In the genomic region with DNA sequence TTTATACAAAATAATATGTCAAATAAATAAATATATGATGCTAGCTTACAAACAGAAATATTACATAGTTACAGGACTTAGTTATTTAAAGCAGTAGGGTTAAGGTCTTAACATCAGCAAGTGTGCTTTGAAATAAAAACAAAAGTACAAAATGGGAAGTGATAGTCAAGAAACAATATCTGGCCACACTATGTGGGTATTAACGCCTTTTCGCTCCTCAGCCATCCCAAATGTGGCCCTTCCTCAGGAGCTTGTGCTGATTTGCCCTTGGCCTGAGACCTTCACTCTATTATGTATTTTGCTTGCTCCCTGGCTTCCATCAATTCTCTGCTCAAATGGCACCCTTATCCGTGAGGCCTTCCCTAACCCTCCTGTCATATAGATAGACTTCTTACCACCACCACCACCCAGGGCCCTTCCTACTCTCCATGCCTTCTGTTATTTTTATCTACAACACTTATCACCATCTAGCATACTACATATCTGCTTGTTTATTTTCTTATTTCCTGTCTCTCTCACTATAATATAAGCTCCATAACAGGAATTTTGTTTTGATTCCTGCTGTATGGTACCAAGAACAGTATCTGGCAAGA, we compare ENCODE assay signal across 12 cellular contexts. TPM values are rescaled to one million over a fixed set of nuclear protein-coding genes. Genes with fewer than 3 reads are reported as not detected.
DNase-seq lines count a peak whose midpoint lies in the region; ATAC-seq and TF ChIP-seq lines count a peak whose summit lies in the region.
"Had no signal": no experiment of that assay in that cellular context is flagged by ENCODE, and none has a peak within 500 bp of the region (broad histone marks: within the 10 kb centered on the region; RNA-seq: fewer than 3 reads in every experiment).

No MANE protein-coding gene starts in this region.

- DNase-seq in SIG-M5 treated with dmso at 0.1 percent for 504 hours (lab: John Stamatoyannopoulos, UW; ENCODE audit: unreplicated experiment) = peak; percentile 60
- DNase-seq in SIG-M5 (lab: John Stamatoyannopoulos, UW) = no peak
- DNase-seq in MV-4-11 (lab: John Stamatoyannopoulos, UW) = peak; percentile 61
- DNase-seq in activated naive CD8-positive, alpha-beta T cell treated with anti-CD3 and anti-CD28 coated beads, Interleukin-2, amount 10 ng/mL, durations not matched to agents 7 days and 5 days = no peak
- no peak for DNase-seq in nephron progenitor cell
- DNase-seq: activated CD4-positive, alpha-beta T cell treated with anti-CD3 and anti-CD28 coated beads for 1 hour; stimulated activated CD4-positive, alpha-beta T cell treated with anti-CD3 and anti-CD28 coated beads, Interleukin-2, amount 100 ng/mL, for 24 hours; substantia nigra had no signal

- H3K9me3 Mint-ChIP-seq in activated naive CD8-positive, alpha-beta T cell treated with anti-CD3 and anti-CD28 coated beads, Interleukin-2, amount 10 ng/mL, durations not matched to agents 7 days and 5 days = no peaks in the 10 kb centered on the region
- H3K9me3 Mint-ChIP-seq in nephron progenitor cell = peaks cover 21% of the 10 kb centered on the region

- POLR2A ChIA-PET in activated naive CD8-positive, alpha-beta T cell treated with anti-CD3 and anti-CD28 coated beads, Interleukin-2, amount 10 ng/mL, durations not matched to agents 7 days and 5 days (lab: Charles Lee) = interaction anchor here (0.6 to 1.1 kb wide), 3 partner anchors 13 to 167 kb away, joined by 3 to 5 read pairs (median 4); no protein-coding TSS in a partner anchor

- H3K4me3 Mint-ChIP-seq in activated naive CD8-positive, alpha-beta T cell treated with anti-CD3 and anti-CD28 coated beads, Interleukin-2, amount 10 ng/mL, durations not matched to agents 7 days and 5 days = peak overlapping the region; percentile 60
- H3K4me3 Mint-ChIP-seq in nephron progenitor cell = no peak overlapping the region

- H3K27ac Mint-ChIP-seq in activated naive CD8-positive, alpha-beta T cell treated with anti-CD3 and anti-CD28 coated beads, Interleukin-2, amount 10 ng/mL, durations not matched to agents 7 days and 5 days = peak overlapping the region; percentile 44
- H3K27ac Mint-ChIP-seq in nephron progenitor cell = peak overlapping the region; percentile 20

- H3K27me3 Mint-ChIP-seq in activated naive CD8-positive, alpha-beta T cell treated with anti-CD3 and anti-CD28 coated beads, Interleukin-2, amount 10 ng/mL, durations not matched to agents 7 days and 5 days = no peaks in the 10 kb centered on the region
- H3K27me3 Mint-ChIP-seq in nephron progenitor cell (ENCODE audit: low read depth, poor library complexity) = no peaks in the 10 kb centered on the region

- ATAC-seq in activated naive CD8-positive, alpha-beta T cell treated with anti-CD3 and anti-CD28 coated beads, Interleukin-2, amount 10 ng/mL, durations not matched to agents 7 days and 5 days (ENCODE audit: low read depth) = no peak
- no peak for ATAC-seq in GM21528 (IDR thresholded peaks at IDR 0.05; ENCODE audit: low FRiP score, unreplicated experiment)
- no peak for ATAC-seq in HG03571 (IDR thresholded peaks at IDR 0.05; ENCODE audit: unreplicated experiment)
- no peak for ATAC-seq in HG02852 (IDR thresholded peaks at IDR 0.05; ENCODE audit: unreplicated experiment)

- H3K4me1 Mint-ChIP-seq in activated naive CD8-positive, alpha-beta T cell treated with anti-CD3 and anti-CD28 coated beads, Interleukin-2, amount 10 ng/mL, durations not matched to agents 7 days and 5 days = peaks cover 26% of the 10 kb centered on the region
- peaks cover 9% of the 10 kb centered on the region for H3K4me1 Mint-ChIP-seq in nephron progenitor cell

- TF ChIP-seq CTCF in nephron progenitor cell (IDR thresholded peaks at IDR 0.05) = no peak

- H3K36me3 Mint-ChIP-seq in activated naive CD8-positive, alpha-beta T cell treated with anti-CD3 and anti-CD28 coated beads, Interleukin-2, amount 10 ng/mL, durations not matched to agents 7 days and 5 days = peaks cover 35% of the 10 kb centered on the region
- H3K36me3 Mint-ChIP-seq in nephron progenitor cell (ENCODE audit: low read depth) = no peaks in the 10 kb centered on the region

RNA-seq across cellular contexts. Expression of a gene that starts 1.9 kb away (rescaled TPM):
- total RNA-seq in activated naive CD8-positive, alpha-beta T cell treated with anti-CD3 and anti-CD28 coated beads, Interleukin-2, amount 10 ng/mL, durations not matched to agents 7 days and 5 days = 100 to 1,000 TPM; 104 to 106 TPM

RNA-seq across cellular contexts. Expression of a gene that starts 43.0 kb away (rescaled TPM):
- total RNA-seq in activated naive CD8-positive, alpha-beta T cell treated with anti-CD3 and anti-CD28 coated beads, Interleukin-2, amount 10 ng/mL, durations not matched to agents 7 days and 5 days = under 1 TPM; 0.62 to 0.69 TPM
- total RNA-seq: astrocyte had no signal

RNA-seq across cellular contexts. Expression of a gene that starts 44.3 kb away (rescaled TPM):
- 1 to 10 TPM; 6.7 to 9.4 TPM for total RNA-seq in activated naive CD8-positive, alpha-beta T cell treated with anti-CD3 and anti-CD28 coated beads, Interleukin-2, amount 10 ng/mL, durations not matched to agents 7 days and 5 days

Comparison
In these comparisons a context has a peak if more than half of its experiments do, and no peak if none do; other contexts are left out.
1. DNase-seq: peak in SIG-M5 treated with dmso at 0.1 percent for 504 hours (single experiment) and MV-4-11 (single experiment); none in SIG-M5 (single experiment), activated naive CD8-positive, alpha-beta T cell treated with anti-CD3 and anti-CD28 coated beads, Interleukin-2, amount 10 ng/mL, durations not matched to agents 7 days and 5 days (single experiment) and nephron progenitor cell (single experiment).